Comparison of ENCODE assay signal across 14 cellular contexts in genomic region chr7:2129376-2130375, GRCh38.
DNase-seq lines count a peak whose midpoint lies in the region; ATAC-seq and TF ChIP-seq lines count a peak whose summit lies in the region.
"Had no signal": no experiment of that assay in that cellular context is flagged by ENCODE, and none has a peak within 500 bp of the region (broad histone marks: within the 10 kb centered on the region; RNA-seq: fewer than 3 reads in every experiment).

No MANE protein-coding gene starts in this region.

- H3K9me3 ChIP-seq in cardiac muscle cell (ENCODE audit: low read depth): no peaks in the 10 kb centered on the region

- H3K4me3 ChIP-seq in cardiac muscle cell: no peak overlapping the region
- H3K4me3 ChIP-seq: K562 had no signal

- no peaks in the 10 kb centered on the region for H3K36me3 ChIP-seq in cardiac muscle cell

- intact Hi-C loops in cardiac septum (cut with DNase I): no loop called here

- H3K27me3 ChIP-seq in cardiac muscle cell: no peaks in the 10 kb centered on the region

- no peaks in the 10 kb centered on the region for H3K4me1 ChIP-seq in cardiac muscle cell (ENCODE audit: low read depth)

- no peak for ATAC-seq in GM21447 (IDR thresholded peaks at IDR 0.05; ENCODE audit: unreplicated experiment)
- ATAC-seq: K562 had no signal

- no peak for TF ChIP-seq CTCF in cardiac muscle cell (IDR thresholded peaks at IDR 0.05; ENCODE audit: low read depth, low read length)

- peak overlapping the region; percentile 28 for H3K27ac ChIP-seq in cardiac muscle cell

- no peak for DNase-seq in cardiac muscle cell (ENCODE audit: low read depth in 1 of 2, low spot score in 1 of 2)
- no peak for DNase-seq in cardiac septum (ENCODE audit: low spot score)
- DNase-seq in NAMALWA (ENCODE audit: low spot score): peak; percentile 50
- DNase-seq in germinal center (ENCODE audit: low spot score): peak; percentile 60
- DNase-seq in T-helper 1 cell: no peak
- DNase-seq in HPDE6-E6E7 (ENCODE audit: extremely low spot score): no peak
- DNase-seq: activated CD4-positive, CD25-positive, alpha-beta regulatory T cell treated with anti-CD3 and anti-CD28 coated beads, Interleukin-2, amount 50 U/mL, for 72 hours; CD8-positive, alpha-beta memory T cell; H7; NCI-H2081 treated with DMSO at 0.1 percent for 48 hours; stimulated activated CD4-positive, alpha-beta T cell treated with anti-CD3 and anti-CD28 coated beads, Interleukin-1b, Interleukin-23, amount 100 ng/mL, for 48 hours; stimulated activated naive CD4-positive, alpha-beta T cell had no signal

Comparison
In these comparisons a context has a peak if more than half of its experiments do, and no peak if none do; other contexts are left out.
1. DNase-seq: peak in NAMALWA (single experiment) and germinal center (single experiment); none in cardiac muscle cell (0 of 2), cardiac septum (single experiment), T-helper 1 cell (0 of 5) and HPDE6-E6E7 (single experiment).